Comparison of ENCODE assay signal across 23 cellular contexts in the genomic region with DNA sequence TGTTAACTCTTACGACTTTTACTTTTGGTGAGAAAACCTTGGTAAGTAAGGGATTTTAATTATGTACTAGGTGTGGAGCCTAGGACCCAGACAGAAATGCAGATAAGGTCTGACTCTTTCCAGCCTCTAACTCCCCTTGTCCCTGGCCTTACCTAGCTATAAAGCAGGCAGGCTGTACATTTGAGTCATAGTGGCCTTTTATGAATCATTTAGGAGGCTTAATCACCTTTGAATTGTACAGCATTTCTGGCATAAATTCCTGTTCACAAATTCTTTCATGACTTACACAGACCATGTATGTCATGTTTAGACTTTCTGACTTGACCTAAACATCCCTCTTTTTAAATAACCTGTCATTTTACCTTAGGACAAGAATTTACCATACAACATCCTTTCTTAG. TPM values are rescaled to one million over a fixed set of nuclear protein-coding genes. Genes with fewer than 3 reads are reported as not detected.
DNase-seq lines count a peak whose midpoint lies in the region; ATAC-seq lines count a peak whose summit lies in the region.
"Had no signal": no experiment of that assay in that cellular context is flagged by ENCODE, and none has a peak within 500 bp of the region (broad histone marks: within the 10 kb centered on the region; RNA-seq: fewer than 3 reads in every experiment).

No MANE protein-coding gene starts in this region.

- peaks cover 5% of the 10 kb centered on the region for H3K27me3 Mint-ChIP-seq in activated naive CD4-positive, alpha-beta T cell treated with anti-CD3 and anti-CD28 coated beads, Interleukin-2, amount 10 ng/mL, durations not matched to agents 7 days and 5 days

- CTCF ChIA-PET in activated naive CD4-positive, alpha-beta T cell treated with anti-CD3 and anti-CD28 coated beads, Interleukin-2, amount 10 ng/mL, durations not matched to agents 7 days and 5 days (lab: Charles Lee), result no interaction called here

- DNase-seq in activated naive CD4-positive, alpha-beta T cell treated with anti-CD3 and anti-CD28 coated beads, Interleukin-2, amount 50 U/mL, for 72 hours (ENCODE audit: low spot score in 2 of 2), result no peak
- no peak for DNase-seq in activated naive CD4-positive, alpha-beta T cell treated with anti-CD3 and anti-CD28 coated beads, Interleukin-2, amount 10 ng/mL, durations not matched to agents 7 days and 5 days
- DNase-seq in LoVo (ENCODE audit: low spot score) (peak; percentile 45), epithelial cell of prostate (ENCODE audit: low read depth, low spot score) (peak; percentile 29), renal cortical epithelial cell (ENCODE audit: low read depth) (peak; percentile 18), SW 1271 (lab: John Stamatoyannopoulos, UW) (no peak), epidermal melanocyte (ENCODE audit: insufficient read length, low spot score) (no peak), KG1 (lab: John Stamatoyannopoulos, UW) (no peak)
- DNase-seq: DMS53, GF-D8, NCI-H1092 treated with DMSO at 0.1 percent for 48 hours, NCI-H146, NCI-H2029 treated with DMSO at 0.1 percent for 48 hours, NCI-H2171, NCI-H345, NCI-H524, NCI-H82, Peyer's patch, SJCRH30 had no signal

- peaks cover 8 to 13% of the 10 kb centered on the region in 2 donors for H3K9me3 Mint-ChIP-seq in activated naive CD4-positive, alpha-beta T cell treated with anti-CD3 and anti-CD28 coated beads, Interleukin-2, amount 50 U/mL, for 72 hours
- peaks cover 15% of the 10 kb centered on the region for H3K9me3 Mint-ChIP-seq in activated naive CD4-positive, alpha-beta T cell treated with anti-CD3 and anti-CD28 coated beads, Interleukin-2, amount 10 ng/mL, durations not matched to agents 7 days and 5 days

- peaks cover 4% of the 10 kb centered on the region for H3K4me1 Mint-ChIP-seq in activated naive CD4-positive, alpha-beta T cell treated with anti-CD3 and anti-CD28 coated beads, Interleukin-2, amount 10 ng/mL, durations not matched to agents 7 days and 5 days
- H3K4me1 Mint-ChIP-seq: B cell, CD14-positive monocyte had no signal

- peak; percentile 56 to 79 for ATAC-seq in activated naive CD4-positive, alpha-beta T cell treated with anti-CD3 and anti-CD28 coated beads, Interleukin-2, amount 50 U/mL, for 72 hours
- ATAC-seq: A549, K562 had no signal

- peaks cover 16 to 44% of the 10 kb centered on the region in 2 donors for H3K36me3 Mint-ChIP-seq in activated naive CD4-positive, alpha-beta T cell treated with anti-CD3 and anti-CD28 coated beads, Interleukin-2, amount 50 U/mL, for 72 hours
- no peaks in the 10 kb centered on the region for H3K36me3 Mint-ChIP-seq in activated naive CD4-positive, alpha-beta T cell treated with anti-CD3 and anti-CD28 coated beads, Interleukin-2, amount 10 ng/mL, durations not matched to agents 7 days and 5 days
- H3K36me3 Mint-ChIP-seq: CD14-positive monocyte had no signal

- H3K27ac ChIP-seq in epithelial cell of prostate, result peak overlapping the region; percentile 2
- H3K27ac ChIP-seq: A549, Peyer's patch, SJCRH30 had no signal

- no peak overlapping the region for H3K4me3 Mint-ChIP-seq in activated naive CD4-positive, alpha-beta T cell treated with anti-CD3 and anti-CD28 coated beads, Interleukin-2, amount 10 ng/mL, durations not matched to agents 7 days and 5 days
- H3K4me3 Mint-ChIP-seq: B cell, CD14-positive monocyte had no signal

- peak overlapping the region in 1 of 2 donors; percentile 66 for H3K27ac Mint-ChIP-seq in activated naive CD4-positive, alpha-beta T cell treated with anti-CD3 and anti-CD28 coated beads, Interleukin-2, amount 50 U/mL, for 72 hours
- H3K27ac Mint-ChIP-seq in activated naive CD4-positive, alpha-beta T cell treated with anti-CD3 and anti-CD28 coated beads, Interleukin-2, amount 10 ng/mL, durations not matched to agents 7 days and 5 days, result no peak overlapping the region
- H3K27ac Mint-ChIP-seq: B cell, CD14-positive monocyte had no signal

RNA-seq across cellular contexts. Expression of gene CHCHD4, which starts 47.4 kb away (rescaled TPM):
- 10 to 100 TPM; 10.0 to 23.2 TPM for total RNA-seq in activated naive CD4-positive, alpha-beta T cell treated with anti-CD3 and anti-CD28 coated beads, Interleukin-2, amount 50 U/mL, for 72 hours
- total RNA-seq in renal cortical epithelial cell, result 15.4 and 17.7 TPM in 2 replicates

RNA-seq across cellular contexts. Expression of gene TMEM43, which starts 47.5 kb away (rescaled TPM):
- 10 to 100 TPM; 17.5 to 37.1 TPM for total RNA-seq in activated naive CD4-positive, alpha-beta T cell treated with anti-CD3 and anti-CD28 coated beads, Interleukin-2, amount 50 U/mL, for 72 hours
- total RNA-seq in renal cortical epithelial cell, result 53.5 and 76.2 TPM in 2 replicates

Comparison
In these comparisons a context has a peak if more than half of its experiments do, and no peak if none do; other contexts are left out.
1. DNase-seq: peak in LoVo (single experiment), epithelial cell of prostate (single experiment) and renal cortical epithelial cell (single experiment); none in activated naive CD4-positive, alpha-beta T cell treated with anti-CD3 and anti-CD28 coated beads, Interleukin-2, amount 50 U/mL, for 72 hours (0 of 2), activated naive CD4-positive, alpha-beta T cell treated with anti-CD3 and anti-CD28 coated beads, Interleukin-2, amount 10 ng/mL, durations not matched to agents 7 days and 5 days (single experiment), SW 1271 (0 of 2), epidermal melanocyte (single experiment) and KG1 (single experiment).